9 cellular contexts compared by ENCODE assay signal in the genomic region with DNA sequence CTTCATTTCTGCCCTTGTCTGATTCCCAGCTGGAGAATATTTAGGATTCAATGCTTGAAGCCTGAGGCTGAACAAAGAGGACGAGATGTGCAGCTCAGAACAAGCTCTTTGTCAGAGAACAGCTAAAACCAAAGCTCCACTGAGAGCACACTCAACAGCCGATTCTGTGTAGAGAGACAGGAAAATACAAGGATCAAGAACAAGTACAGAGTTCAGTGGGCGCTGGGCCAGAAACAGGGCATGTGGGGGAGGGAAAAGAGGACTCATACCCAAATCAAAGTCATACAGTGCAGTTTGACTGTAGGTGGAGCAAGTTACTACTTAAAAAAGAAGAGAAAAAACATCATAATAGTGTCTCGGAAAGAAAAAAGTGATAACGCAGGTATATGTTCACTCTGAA. TPM values are rescaled to one million over a fixed set of nuclear protein-coding genes. Genes with fewer than 3 reads are reported as not detected.
DNase-seq lines count a peak whose midpoint lies in the region; ATAC-seq, FAIRE-seq and TF ChIP-seq lines count a peak whose summit lies in the region.
"Had no signal": no experiment of that assay in that cellular context is flagged by ENCODE, and none has a peak within 500 bp of the region (broad histone marks: within the 10 kb centered on the region; RNA-seq: fewer than 3 reads in every experiment).

A gene (minus strand): TSS at position 176 of the 400 bp plus-strand sequence.

- 52% methylated on average over 5 of the region's 5 CpGs for WGBS in GM12878 (ENCODE audit: insufficient coverage, insufficient replicate concordance, low lambda C conversion rate, missing lambda C conversion rate)
- WGBS in hepatocyte (ENCODE audit: low lambda C conversion rate, missing lambda C conversion rate), result 74% methylated on average over 5 of the region's 5 CpGs
- 73% methylated on average over 5 of the region's 5 CpGs for WGBS in smooth muscle cell (ENCODE audit: low lambda C conversion rate)

- no TSS peak for BruUV-seq in GM12878 (replicated peaks; lab: Mats Ljungman, UMichigan)

- peak; percentile 27 for DNase-seq in NCI-H1092 (lab: John Stamatoyannopoulos, UW)
- no peak for DNase-seq in GM12878 (ENCODE audit: low read depth, low spot score)
- DNase-seq in hepatocyte (ENCODE audit: low spot score), result peak; percentile 46
- no peak for DNase-seq in smooth muscle cell (lab: John Stamatoyannopoulos, UW; ENCODE audit: unreplicated experiment)
- no peak for DNase-seq in DMS79 (lab: John Stamatoyannopoulos, UW)
- DNase-seq in DMS114 treated with DMSO at 0.1 percent for 48 hours (lab: John Stamatoyannopoulos, UW; ENCODE audit: unreplicated experiment), result no peak
- no peak for DNase-seq in CD8-positive, alpha-beta memory T cell

- no peak within 1 kb of the TSS for H3K27ac Mint-ChIP-seq in CD8-positive, alpha-beta memory T cell

- no peak for FAIRE-seq in GM12878 (lab: Jason Lieb, UNC)
- FAIRE-seq: HTR-8/SVneo had no signal

- peak; percentile 37 for ATAC-seq in GM12878
- no peak for ATAC-seq in HG02884 (IDR thresholded peaks at IDR 0.05; ENCODE audit: unreplicated experiment)

- H3K4me2 ChIP-seq in GM12878 (ENCODE audit: control insufficient read depth, insufficient read depth) (no peak within 1 kb of the TSS), hepatocyte (peak within 1 kb of the TSS; percentile 38), smooth muscle cell (peak within 1 kb of the TSS; percentile 47)

- SMC1A ChIA-PET in GM12878 (lab: Charles Lee; ENCODE audit: uncharacterized antibody, unreplicated experiment), result interaction anchor here (0.8 to 4.0 kb wide), 21 partner anchors 8 to 844 kb away, joined by 3 to 32 read pairs (median 4); no protein-coding TSS in a partner anchor

- H2AFZ ChIP-seq in GM12878 (ENCODE audit: control insufficient read depth, low read depth, low read length), result no peak within 1 kb of the TSS
- peak within 1 kb of the TSS; percentile 24 for H2AFZ ChIP-seq in hepatocyte
- peak within 1 kb of the TSS; percentile 94 for H2AFZ ChIP-seq in smooth muscle cell (ENCODE audit: low read depth)

- no peaks in the 10 kb centered on the region for H3K27me3 ChIP-seq in GM12878 (replicated peaks in 1 of 2; ENCODE audit: control insufficient read depth in 2 of 2, insufficient read depth in 2 of 2, low read length in 1 of 2)
- no peaks in the 10 kb centered on the region for H3K27me3 ChIP-seq in hepatocyte
- no peaks in the 10 kb centered on the region for H3K27me3 ChIP-seq in smooth muscle cell (ENCODE audit: low read depth)
- H3K27me3 ChIP-seq in CD8-positive, alpha-beta memory T cell (ENCODE audit: insufficient read depth, low read length, poor library complexity, severe bottlenecking), result no peaks in the 10 kb centered on the region

- no peak for TF ChIP-seq RAD21 in GM12878 (IDR thresholded peaks at IDR 0.05; ENCODE audit: insufficient read depth, low read depth, low read length)

- POLR2A ChIA-PET in GM12878 (lab: Charles Lee), result interaction anchor here (1.1 to 1.5 kb wide), 4 partner anchors 18 to 157 kb away, joined by 3 to 4 read pairs (median 4); no protein-coding TSS in a partner anchor
- POLR2A ChIA-PET in CD8-positive, alpha-beta memory T cell (lab: Charles Lee), result no interaction called here

- H4K20me1 ChIP-seq in GM12878 (ENCODE audit: control insufficient read depth, insufficient read depth) (no peaks in the 10 kb centered on the region), hepatocyte (ENCODE audit: insufficient read depth, poor library complexity, severe bottlenecking) (no peaks in the 10 kb centered on the region), smooth muscle cell (ENCODE audit: low read depth) (no peaks in the 10 kb centered on the region)

- CTCF ChIA-PET in GM12878 (lab: Yijun Ruan, JAX), result interaction anchor here (0.7 to 5.0 kb wide), 17 partner anchors 14 to 329 kb away, joined by 3 to 55 read pairs (median 4); no protein-coding TSS in a partner anchor
- CTCF ChIA-PET in CD8-positive, alpha-beta memory T cell (lab: Charles Lee), result no interaction called here

- H3K36me3 ChIP-seq in GM12878 (ENCODE audit: control insufficient read depth in 2 of 2, insufficient read depth in 2 of 2, low read length in 1 of 2) (no peaks in the 10 kb centered on the region), hepatocyte (replicated peaks; ENCODE audit: insufficient read depth, low read depth) (no peaks in the 10 kb centered on the region), smooth muscle cell (ENCODE audit: low read depth) (no peaks in the 10 kb centered on the region)
- no peaks in the 10 kb centered on the region for H3K36me3 ChIP-seq in CD8-positive, alpha-beta memory T cell (ENCODE audit: insufficient read depth, low read length)

- in situ Hi-C loops in GM12878 (cut with MboI), result no loop called here

- no peaks in the 10 kb centered on the region for H3K36me3 Mint-ChIP-seq in CD8-positive, alpha-beta memory T cell

- no peak within 1 kb of the TSS for H3K27ac ChIP-seq in GM12878 (ENCODE audit: control insufficient read depth, insufficient read depth)
- H3K27ac ChIP-seq in hepatocyte, result peak within 1 kb of the TSS; percentile 50
- H3K27ac ChIP-seq in smooth muscle cell (ENCODE audit: low read depth), result no peak within 1 kb of the TSS
- no peak within 1 kb of the TSS for H3K27ac ChIP-seq in CD8-positive, alpha-beta memory T cell (ENCODE audit: low read depth, low read length)

- no peak for TF ChIP-seq POLR2A in GM12878 (IDR thresholded peaks at IDR 0.05; ENCODE audit: low read depth, low read length)

- H3K4me3 Mint-ChIP-seq in CD8-positive, alpha-beta memory T cell, result no peak within 1 kb of the TSS

- peaks cover 0 to 6% (median 3%) of the 10 kb centered on the region in 5 donors for H3K9me3 Mint-ChIP-seq in CD8-positive, alpha-beta memory T cell

- no peaks in the 10 kb centered on the region for H3F3A ChIP-seq in smooth muscle cell (ENCODE audit: low read depth)

- TF ChIP-seq CTCF in GM12878 (IDR thresholded peaks at IDR 0.05 in 2 of 3, conservative IDR thresholded peaks at IDR 0.05 in 1 of 3; ENCODE audit: control insufficient read depth in 2 of 3, extremely low read depth in 1 of 3, insufficient read depth in 1 of 3, low read depth in 3 of 3, low read length in 3 of 3), result no peak; a peak in 1 of 6 replicates
- TF ChIP-seq CTCF in hepatocyte (IDR thresholded peaks at IDR 0.05; ENCODE audit: poor library complexity), result no peak
- no peak for TF ChIP-seq CTCF in smooth muscle cell (IDR thresholded peaks at IDR 0.05; ENCODE audit: borderline replicate concordance, insufficient read depth, poor library complexity, severe bottlenecking)

- no peaks in the 10 kb centered on the region for H3K4me1 Mint-ChIP-seq in CD8-positive, alpha-beta memory T cell

- no peak within 1 kb of the TSS for H3K4me3 ChIP-seq in GM12878
- peak within 1 kb of the TSS; percentile 6 for H3K4me3 ChIP-seq in hepatocyte
- H3K4me3 ChIP-seq in smooth muscle cell, result no peak within 1 kb of the TSS
- H3K4me3 ChIP-seq in CD8-positive, alpha-beta memory T cell (ENCODE audit: low read length), result no peak within 1 kb of the TSS

- TF ChIP-seq EP300 in GM12878 (IDR thresholded peaks at IDR 0.05; ENCODE audit: borderline replicate concordance in 1 of 2, control insufficient read depth in 1 of 2, low read depth in 2 of 2, low read length in 2 of 2), result no peak

- H3K9ac ChIP-seq in GM12878 (ENCODE audit: control insufficient read depth, insufficient read depth, low read length), result no peak within 1 kb of the TSS
- H3K9ac ChIP-seq in smooth muscle cell (ENCODE audit: low read depth), result no peak within 1 kb of the TSS

- no peaks in the 10 kb centered on the region for H3K27me3 Mint-ChIP-seq in CD8-positive, alpha-beta memory T cell

- intact Hi-C loops in GM12878 (cut with micrococcal nuclease; ENCODE audit: unreplicated experiment), result no loop called here

- H3K9me2 ChIP-seq in hepatocyte (replicated peaks; ENCODE audit: insufficient read depth), result no peaks in the 10 kb centered on the region

- H3K9me3 ChIP-seq in GM12878 (replicated peaks; ENCODE audit: control insufficient read depth, insufficient read depth, low read length) (no peaks in the 10 kb centered on the region), hepatocyte (ENCODE audit: low read depth) (no peaks in the 10 kb centered on the region), smooth muscle cell (replicated peaks; ENCODE audit: low read depth) (no peaks in the 10 kb centered on the region)
- no peaks in the 10 kb centered on the region for H3K9me3 ChIP-seq in CD8-positive, alpha-beta memory T cell (ENCODE audit: low read length)

- H3K4me1 ChIP-seq in GM12878 (ENCODE audit: control insufficient read depth, insufficient read depth, low read length) (no peaks in the 10 kb centered on the region), hepatocyte (ENCODE audit: insufficient read depth) (no peaks in the 10 kb centered on the region), smooth muscle cell (ENCODE audit: low read depth) (peaks cover 19% of the 10 kb centered on the region)
- no peaks in the 10 kb centered on the region for H3K4me1 ChIP-seq in CD8-positive, alpha-beta memory T cell (ENCODE audit: insufficient read depth, low read length)

- RAD21 ChIA-PET in GM12878 (lab: Charles Lee; ENCODE audit: unreplicated experiment), result interaction anchor here (0.6 to 4.0 kb wide), 16 partner anchors 19 to 849 kb away, joined by 3 to 37 read pairs (median 3); no protein-coding TSS in a partner anchor

- H3K79me2 ChIP-seq in GM12878 (ENCODE audit: control insufficient read depth, insufficient read depth, low read length) (no peaks in the 10 kb centered on the region), hepatocyte (no peaks in the 10 kb centered on the region), smooth muscle cell (ENCODE audit: low read depth) (no peaks in the 10 kb centered on the region)

RNA-seq across cellular contexts. Expression of the gene that starts here (rescaled TPM):
- not detected in 2 replicates for total RNA-seq in GM12878 (2013; cell fraction: nucleolus; rRNA removed)
- total RNA-seq in GM12878 (2014; rRNA removed), result not detected in 2 replicates
- total RNA-seq in GM12878 (2014; rRNA removed; fragmentation: Illumina TruSeq; extraction: Trizol), result not detected in 2 replicates
- not detected in 2 replicates for total RNA-seq in GM12878 (2021)
- polyA plus RNA-seq in GM12878 (2011; ENCODE audit: low read depth), result not detected
- 0.11 and 0.17 TPM in 2 replicates for polyA plus RNA-seq in GM12878 (2011; rRNA removed)
- polyA plus RNA-seq in GM12878 (2011; cell fraction: cytosol; rRNA removed), result 0.02 and 0.04 TPM in 2 replicates
- 0.19 TPM in 1 of 2 replicates, not detected in the other for polyA plus RNA-seq in GM12878 (2011; cell fraction: nucleus; rRNA removed)
- not detected in 2 replicates for polyA plus RNA-seq in GM12878 (2012)
- polyA plus RNA-seq in GM12878 (2014; fragmentation: Illumina TruSeq; extraction: Trizol), result not detected in 2 replicates
- under 1 TPM in 1 of 2 experiments, not detected in 1; 0.29 TPM for polyA plus RNA-seq in GM12878 (2014; fragmentation: Nextera tagmentation; extraction: Ambion mirVana)
- not detected in 2 replicates for polyA plus RNA-seq in GM12878 (2014; rRNA removed)
- not detected for polyA plus RNA-seq in GM12878 (2016; fragmentation: Nextera tagmentation; extraction: Ambion mirVana)
- 0.95 TPM in 1 of 2 replicates, not detected in the other for polyA minus RNA-seq in GM12878 (2011; rRNA and poly(A)+ RNA removed)
- not detected in 2 replicates for polyA minus RNA-seq in GM12878 (2011; cell fraction: cytosol; rRNA and poly(A)+ RNA removed)
- 1.2 and 1.3 TPM in 2 replicates for polyA minus RNA-seq in GM12878 (2011; cell fraction: nucleus; rRNA and poly(A)+ RNA removed)
- 7.3 and 8.0 TPM in 2 replicates for total RNA-seq in hepatocyte
- polyA plus RNA-seq in hepatocyte, result 4.0 and 6.5 TPM in 2 replicates
- 0.27 and 0.90 TPM in 2 replicates for total RNA-seq in smooth muscle cell
- polyA plus RNA-seq in smooth muscle cell, result 0.18 and 0.50 TPM in 2 replicates
- not detected for total RNA-seq in CD8-positive, alpha-beta memory T cell
- polyA plus RNA-seq in CD8-positive, alpha-beta memory T cell, result not detected

Comparison
In these comparisons a context has a peak if more than half of its experiments do, and no peak if none do; other contexts are left out.
1. DNase-seq: peak in NCI-H1092 (single experiment) and hepatocyte (single experiment); none in GM12878 (single experiment), smooth muscle cell (single experiment), DMS79 (single experiment), DMS114 treated with DMSO at 0.1 percent for 48 hours (single experiment) and CD8-positive, alpha-beta memory T cell (0 of 5).